Comparison of ENCODE assay signal across 1 cellular context in genomic region chr3:42582474-42583070, GRCh38.
TF ChIP-seq lines count a peak whose summit lies in the region.

No MANE protein-coding gene starts in this region.

TF ChIP-seq in A549, 52 proteins besides CTCF, POLR2A, EP300 and RAD21 (continued from another document):
- no peak for TF ChIP-seq USF2 (IDR thresholded peaks at IDR 0.05)
- no peak for TF ChIP-seq PHF8 (IDR thresholded peaks at IDR 0.05; ENCODE audit: borderline replicate concordance, low read depth)
- TF ChIP-seq JUNB (IDR thresholded peaks at IDR 0.05): no peak
- no peak for TF ChIP-seq SMC3 (IDR thresholded peaks at IDR 0.05)
- no peak for TF ChIP-seq CBX2 (IDR thresholded peaks at IDR 0.05; ENCODE audit: borderline replicate concordance, low read depth)
- no peak for TF ChIP-seq FOSL2 (IDR thresholded peaks at IDR 0.05)
- TF ChIP-seq FOSL2 (CRISPR knock-in tag; IDR thresholded peaks at IDR 0.05): no peak
- TF ChIP-seq ESRRA (IDR thresholded peaks at IDR 0.05; ENCODE audit: borderline replicate concordance, low read length): no peak
